In genomic region chr12:107448198-107448597, GRCh38 we compare ENCODE assay signal across 9 cellular contexts.
DNase-seq lines count a peak whose midpoint lies in the region; ATAC-seq and TF ChIP-seq lines count a peak whose summit lies in the region.
"Had no signal": no experiment of that assay in that cellular context is flagged by ENCODE, and none has a peak within 500 bp of the region (broad histone marks: within the 10 kb centered on the region; RNA-seq: fewer than 3 reads in every experiment).

No MANE protein-coding gene starts in this region.

- DNase-seq in activated CD4-positive, alpha-beta T cell treated with anti-CD3 and anti-CD28 coated beads for 48 hours, result peak; percentile 13
- no peak for DNase-seq in activated CD4-positive, alpha-beta T cell treated with anti-CD3 and anti-CD28 coated beads, Interleukin-2, amount 50 U/mL, for 4 hours
- peak; percentile 63 for DNase-seq in NCI-H69 (lab: John Stamatoyannopoulos, UW)
- DNase-seq in epithelial cell of proximal tubule (ENCODE audit: low read depth), result no peak
- DNase-seq in smooth muscle cell (lab: John Stamatoyannopoulos, UW; ENCODE audit: unreplicated experiment), result no peak
- no peak for DNase-seq in stomach
- no peak for DNase-seq in GM19240 (ENCODE audit: insufficient read length, low spot score)
- DNase-seq: dorsolateral prefrontal cortex had no signal

- no peak for TF ChIP-seq EP300 in stomach (IDR thresholded peaks at IDR 0.05)

- H3K27me3 ChIP-seq in smooth muscle cell (ENCODE audit: low read depth) (peaks cover 6% of the 10 kb centered on the region), stomach (no peaks in the 10 kb centered on the region)

- H3K27ac ChIP-seq in smooth muscle cell (ENCODE audit: low read depth), result no peak overlapping the region
- no peak overlapping the region for H3K27ac ChIP-seq in stomach
- H3K27ac ChIP-seq: dorsolateral prefrontal cortex had no signal

- TF ChIP-seq POLR2A in stomach (IDR thresholded peaks at IDR 0.05), result no peak

- H3K4me3 ChIP-seq in epithelial cell of proximal tubule (ENCODE audit: low read depth, low read length) (no peak overlapping the region), smooth muscle cell (no peak overlapping the region), stomach (no peak overlapping the region)
- H3K4me3 ChIP-seq: dorsolateral prefrontal cortex had no signal

- 67% methylated on average over 1 of the region's 1 CpG for WGBS in smooth muscle cell (ENCODE audit: low lambda C conversion rate)
- 68 to 86% (median 80%) methylated on average over 1 of the region's 1 CpG for WGBS in stomach, 5 donors

- no peak overlapping the region for H2AFZ ChIP-seq in smooth muscle cell (ENCODE audit: low read depth)

- H3K4me1 ChIP-seq in smooth muscle cell (ENCODE audit: low read depth) (peaks cover 5% of the 10 kb centered on the region), stomach (no peaks in the 10 kb centered on the region)

- H3K36me3 ChIP-seq in smooth muscle cell (ENCODE audit: low read depth) (no peaks in the 10 kb centered on the region), stomach (no peaks in the 10 kb centered on the region)

- H3K4me2 ChIP-seq in smooth muscle cell, result no peak overlapping the region

- no peak overlapping the region for H3K9ac ChIP-seq in smooth muscle cell (ENCODE audit: low read depth)

- H3K9me3 ChIP-seq in smooth muscle cell (replicated peaks; ENCODE audit: low read depth), result no peaks in the 10 kb centered on the region
- H3K9me3 ChIP-seq in stomach, result peaks cover 0 to 3% (median under 1%) of the 10 kb centered on the region in 4 donors

- no peaks in the 10 kb centered on the region for H4K20me1 ChIP-seq in smooth muscle cell (ENCODE audit: low read depth)

- TF ChIP-seq CTCF in epithelial cell of proximal tubule (conservative IDR thresholded peaks at IDR 0.05; ENCODE audit: low read depth, low read length) (peak; percentile 68), smooth muscle cell (IDR thresholded peaks at IDR 0.05; ENCODE audit: borderline replicate concordance, insufficient read depth, poor library complexity, severe bottlenecking) (peak; percentile 22), stomach (IDR thresholded peaks at IDR 0.05) (no peak)

- intact Hi-C loops in stomach (cut with DNase I; ENCODE audit: low total_unique reads), result no loop called here

- H3K79me2 ChIP-seq in smooth muscle cell (ENCODE audit: low read depth), result no peaks in the 10 kb centered on the region

- no peak for ATAC-seq in GM19463 (IDR thresholded peaks at IDR 0.05; ENCODE audit: unreplicated experiment)

- H3F3A ChIP-seq in smooth muscle cell (ENCODE audit: low read depth), result no peaks in the 10 kb centered on the region

Comparison
In these comparisons a context has a peak if more than half of its experiments do, and no peak if none do; other contexts are left out.
1. DNase-seq: peak in activated CD4-positive, alpha-beta T cell treated with anti-CD3 and anti-CD28 coated beads for 48 hours (single experiment) and NCI-H69 (single experiment); none in activated CD4-positive, alpha-beta T cell treated with anti-CD3 and anti-CD28 coated beads, Interleukin-2, amount 50 U/mL, for 4 hours (0 of 2), epithelial cell of proximal tubule (single experiment), smooth muscle cell (single experiment), stomach (single experiment) and GM19240 (single experiment).
2. CTCF ChIP-seq: peak in epithelial cell of proximal tubule (single experiment) and smooth muscle cell (single experiment); none in stomach (0 of 7).